In the genomic region with DNA sequence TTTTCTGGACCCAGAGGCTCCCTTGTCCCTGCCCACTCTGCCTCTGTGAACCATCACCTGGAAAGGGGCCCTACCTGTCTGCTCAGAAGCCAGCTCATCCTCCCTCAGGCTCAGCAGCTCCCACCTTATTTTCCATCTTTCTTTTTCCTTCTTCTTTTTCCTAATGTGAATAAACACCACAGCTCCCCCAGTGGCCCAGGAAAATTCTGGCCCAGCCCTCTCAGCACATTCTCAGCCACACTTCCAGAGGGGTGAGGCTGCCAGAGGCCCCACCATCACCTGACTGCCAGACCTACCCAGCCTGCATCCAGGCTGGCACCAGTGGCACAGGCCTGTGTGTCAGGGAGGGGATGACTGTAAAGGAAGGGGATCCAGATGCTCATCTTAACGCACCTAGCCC, we compare ENCODE assay signal across 17 cellular contexts. TPM values are rescaled to one million over a fixed set of nuclear protein-coding genes. Genes with fewer than 3 reads are reported as not detected.
DNase-seq lines count a peak whose midpoint lies in the region; ATAC-seq, FAIRE-seq and TF ChIP-seq lines count a peak whose summit lies in the region.
"Had no signal": no experiment of that assay in that cellular context is flagged by ENCODE, and none has a peak within 500 bp of the region (broad histone marks: within the 10 kb centered on the region; RNA-seq: fewer than 3 reads in every experiment).

No MANE protein-coding gene starts in this region.

- POLR2A ChIA-PET in A673 (lab: Charles Lee; ENCODE audit: low non-redundant PET): interaction anchor here (0.6 kb wide), 1 partner anchor 399 kb away, joined by 3 read pairs; no protein-coding TSS in a partner anchor
- POLR2A ChIA-PET in K562 (lab: Yijun Ruan, JAX): no interaction called here

- H3K4me3 ChIP-seq in A673 (ENCODE audit: low read depth, low read length, poor library complexity, severe bottlenecking) (no peak overlapping the region), HFF-Myc (replicated peaks; ENCODE audit: low read depth, low read length) (no peak overlapping the region), K562 (no peak overlapping the region), kidney epithelial cell (ENCODE audit: low read depth, low read length) (no peak overlapping the region), lower leg skin (ENCODE audit: low read depth, poor library complexity, severe bottlenecking) (no peak overlapping the region)
- H3K4me3 ChIP-seq: pancreas had no signal

- intact Hi-C loops in A673 (cut with micrococcal nuclease; ENCODE audit: unreplicated experiment) (no loop called here), K562 (cut with micrococcal nuclease) (no loop called here), lower leg skin (cut with DNase I; ENCODE audit: low total_unique reads) (no loop called here), left colon (cut with DNase I, micrococcal nuclease) (no loop called here)

- no peak for FAIRE-seq in K562 (lab: Jason Lieb, UNC)
- FAIRE-seq: pancreas had no signal

- H3K27ac ChIP-seq in A673 (ENCODE audit: low read depth, low read length, poor library complexity, severe bottlenecking) (no peak overlapping the region), K562 (ENCODE audit: extremely low read depth, low read depth, low read length) (no peak overlapping the region)
- H3K27ac ChIP-seq: C4-2B, pancreas had no signal

- ATAC-seq in K562 (peak; percentile 51; the same call in 1 of the 3 replicates), esophagus mucosa (no peak), left colon (no peak)
- ATAC-seq: pancreas had no signal

- no TSS peak for BruUV-seq in A673 (replicated peaks; lab: Mats Ljungman, UMichigan)
- no TSS peak for BruUV-seq in K562 (replicated peaks; lab: Mats Ljungman, UMichigan)

- no peak for TF ChIP-seq RAD21 in K562 (CRISPR knock-in tag; conservative IDR thresholded peaks at IDR 0.05 in 1 of 2, IDR thresholded peaks at IDR 0.05 in 1 of 2)

- H4K20me1 ChIP-seq in K562 (replicated peaks; ENCODE audit: control insufficient read depth, insufficient read depth, low read length): no peaks in the 10 kb centered on the region; the same call in 1 of the 2 replicates

- 0% methylated on average over 1 of the region's 1 CpG for WGBS in K562 (ENCODE audit: insufficient coverage, low coverage, missing lambda C conversion rate)
- WGBS in lower leg skin, 2 donors: 65 to 77% methylated on average over 1 of the region's 1 CpG

- no peak for TF ChIP-seq EP300 in K562 (IDR thresholded peaks at IDR 0.05; ENCODE audit: low read length)

- H3K9me1 ChIP-seq in K562 (ENCODE audit: control insufficient read depth, insufficient read depth, low read length): no peaks in the 10 kb centered on the region

- H3K27me3 ChIP-seq in A673 (replicated peaks; ENCODE audit: insufficient read depth, low read depth, low read length, poor library complexity): no peaks in the 10 kb centered on the region
- peaks cover 0 to 48% of the 10 kb centered on the region in 2 experiments; a peak in 3 of 5 replicates for H3K27me3 ChIP-seq in K562 (ENCODE audit: control insufficient read depth in 2 of 2, insufficient read depth in 2 of 2, low read length in 2 of 2)
- no peaks in the 10 kb centered on the region for H3K27me3 ChIP-seq in kidney epithelial cell (ENCODE audit: control insufficient read depth, insufficient read depth, low read length)
- H3K27me3 ChIP-seq: pancreas had no signal

- DNase-seq in A673 (ENCODE audit: low spot score): no peak
- DNase-seq in HFF-Myc (ENCODE audit: extremely low read depth, low read depth): no peak
- DNase-seq in K562 (ENCODE audit: extremely low read depth in 1 of 4, low spot score in 3 of 4): no peak
- no peak for DNase-seq in kidney epithelial cell (ENCODE audit: low read depth)
- DNase-seq in lower leg skin (ENCODE audit: low spot score in 2 of 2): no peak
- DNase-seq in NCI-H1092 (lab: John Stamatoyannopoulos, UW): no peak
- no peak for DNase-seq in left colon
- DNase-seq: activated naive CD8-positive, alpha-beta T cell treated with anti-CD3 and anti-CD28 coated beads for 36 hours; dermis blood vessel endothelial cell; GDM1; pancreas; stimulated activated naive CD4-positive, alpha-beta T cell had no signal

- H3K4me1 ChIP-seq in A673 (ENCODE audit: insufficient read depth, low read length, poor library complexity, severe bottlenecking) (peaks cover 14% of the 10 kb centered on the region), K562 (replicated peaks in 1 of 2; ENCODE audit: control insufficient read depth in 2 of 2, insufficient read depth in 2 of 2, low read length in 2 of 2) (peaks cover 0 to 6% of the 10 kb centered on the region in 2 experiments; a peak in 2 of 5 replicates)
- H3K4me1 ChIP-seq: pancreas had no signal

- H2AFZ ChIP-seq in K562 (ENCODE audit: low read depth, low read length): no peak overlapping the region

- H3K36me3 ChIP-seq in A673 (ENCODE audit: insufficient read depth, low read length, poor library complexity, severe bottlenecking): no peaks in the 10 kb centered on the region
- no peaks in the 10 kb centered on the region for H3K36me3 ChIP-seq in K562 (ENCODE audit: control insufficient read depth, insufficient read depth, low read length)
- H3K36me3 ChIP-seq in kidney epithelial cell (ENCODE audit: control insufficient read depth, insufficient read depth, low read length): no peaks in the 10 kb centered on the region
- H3K36me3 ChIP-seq: pancreas had no signal

- TF ChIP-seq CTCF in A673 (conservative IDR thresholded peaks at IDR 0.05; ENCODE audit: low read depth, low read length): peak; percentile 39
- peak; percentile 32 for TF ChIP-seq CTCF in HFF-Myc (IDR thresholded peaks at IDR 0.05; ENCODE audit: low read depth, low read length, missing control alignments)
- TF ChIP-seq CTCF in K562 (IDR thresholded peaks at IDR 0.05 in 2 of 3, conservative IDR thresholded peaks at IDR 0.05 in 1 of 3; ENCODE audit: insufficient read depth in 2 of 3, low read depth in 1 of 3, low read length in 3 of 3): peak in 1 of 3 experiments; percentile 31; a peak in 1 of 6 replicates
- peak; percentile 23 for TF ChIP-seq CTCF in kidney epithelial cell (IDR thresholded peaks at IDR 0.05; ENCODE audit: insufficient read depth, low read length, poor library complexity, severe bottlenecking)
- TF ChIP-seq CTCF in lower leg skin (IDR thresholded peaks at IDR 0.05): no peak

- no peak overlapping the region for H3K4me2 ChIP-seq in K562 (ENCODE audit: insufficient read depth, low read length)

- no peak for TF ChIP-seq POLR2A in K562 (conservative IDR thresholded peaks at IDR 0.05)
- no peak for TF ChIP-seq POLR2A in lower leg skin (IDR thresholded peaks at IDR 0.05)

- CTCF ChIA-PET in A673 (lab: Charles Lee) (no interaction called here), K562 (lab: Yijun Ruan, JAX; ENCODE audit: low intra/inter-chr PET ratio) (no interaction called here)

- peak overlapping the region in 1 of 2 experiments; percentile 17; a peak in 2 of 4 replicates for H3K9ac ChIP-seq in K562 (ENCODE audit: insufficient read depth in 1 of 2, low read depth in 2 of 2, low read length in 2 of 2)

- H3K9me3 ChIP-seq in A673 (ENCODE audit: low read depth, low read length, poor library complexity, severe bottlenecking) (no peaks in the 10 kb centered on the region), K562 (replicated peaks; ENCODE audit: control insufficient read depth, insufficient read depth, low read depth, low read length) (no peaks in the 10 kb centered on the region)
- H3K9me3 ChIP-seq: pancreas had no signal

- no peaks in the 10 kb centered on the region for H3K79me2 ChIP-seq in K562 (ENCODE audit: control insufficient read depth, insufficient read depth, low read length)

- in situ Hi-C loops in K562 (cut with MboI): no loop called here

RNA-seq across cellular contexts. Expression of gene ZFHX2, which starts 23.0 kb away (rescaled TPM):
- total RNA-seq in A673 (2021) (4.8 and 5.8 TPM in 2 replicates), K562 (2014; rRNA removed) (0.29 TPM in 1 of 2 replicates, not detected in the other), K562 (2014; rRNA removed; fragmentation: Illumina TruSeq; extraction: Trizol) (0.10 and 0.11 TPM in 2 replicates), K562 (2015; rRNA removed; fragmentation: Illumina TruSeq; extraction: Trizol) (0.11 TPM in 2 replicates), K562 (2021) (0.11 and 0.22 TPM in 2 replicates), kidney epithelial cell (2.3 and 2.6 TPM in 2 replicates), lower leg skin (under 1 TPM; 0.19 to 0.49 (median 0.27) TPM), esophagus mucosa (0.44 TPM), left colon (1 to 10 TPM in 1 of 2 donors, under 1 TPM in 1; 0.49 to 1.9 TPM)
- total RNA-seq in K562 (2011; cell fraction: chromatin; rRNA removed; ENCODE audit: low replicate concordance): 0.76 and 1.5 TPM in 2 replicates
- total RNA-seq in K562 (2011; cell fraction: nucleolus; rRNA removed): 0.26 and 0.67 TPM in 2 replicates
- total RNA-seq in K562 (2011; cell fraction: nucleoplasm; rRNA removed): 0.15 and 0.23 TPM in 2 replicates
- polyA plus RNA-seq in K562 (2011; rRNA removed) (0.06 and 0.16 TPM in 2 replicates), K562 (2014; fragmentation: Illumina TruSeq; extraction: Trizol) (0.03 and 0.09 TPM in 2 replicates), K562 (2014; fragmentation: Nextera tagmentation; extraction: Ambion mirVana) (not detected), K562 (2014; rRNA removed) (0.01 TPM in 1 of 2 replicates, not detected in the other)
- under 0.01 and 0.04 TPM in 2 replicates for polyA plus RNA-seq in K562 (2011; cell fraction: cytosol; rRNA removed)
- 0.20 and 0.50 TPM in 2 replicates for polyA plus RNA-seq in K562 (2011; cell fraction: nucleus; rRNA removed)
- polyA plus RNA-seq in K562 (2012): 0.06 and 0.07 TPM in 2 replicates
- polyA minus RNA-seq in K562 (2011; rRNA and poly(A)+ RNA removed): 0.15 and 0.18 TPM in 2 replicates
- polyA minus RNA-seq in K562 (2011; cell fraction: cytosol; rRNA and poly(A)+ RNA removed): not detected in 2 replicates
- polyA minus RNA-seq in K562 (2011; cell fraction: nucleus; rRNA and poly(A)+ RNA removed): 0.22 and 0.54 TPM in 2 replicates

RNA-seq across cellular contexts. Expression of gene THTPA, which starts 27.5 kb away (rescaled TPM):
- total RNA-seq in A673 (2021) (12.3 and 18.9 TPM in 2 replicates), K562 (2014; rRNA removed) (5.2 and 12.2 TPM in 2 replicates), K562 (2014; rRNA removed; fragmentation: Illumina TruSeq; extraction: Trizol) (2.2 and 2.4 TPM in 2 replicates), K562 (2015; rRNA removed; fragmentation: Illumina TruSeq; extraction: Trizol) (3.8 and 4.2 TPM in 2 replicates), K562 (2021) (6.3 and 8.7 TPM in 2 replicates), kidney epithelial cell (5.7 and 8.5 TPM in 2 replicates), lower leg skin (10 to 100 TPM in 3 of 4 donors, 1 to 10 TPM in 1; 2.8 to 10.9 (median 10.7) TPM), esophagus mucosa (7.6 TPM), left colon (10 to 100 TPM; 15.7 to 16.6 TPM)
- 2.6 and 8.1 TPM in 2 replicates for total RNA-seq in K562 (2011; cell fraction: chromatin; rRNA removed; ENCODE audit: low replicate concordance)
- 5.2 and 7.1 TPM in 2 replicates for total RNA-seq in K562 (2011; cell fraction: nucleolus; rRNA removed)
- 5.2 and 5.4 TPM in 2 replicates for total RNA-seq in K562 (2011; cell fraction: nucleoplasm; rRNA removed)
- polyA plus RNA-seq in K562 (2011; rRNA removed) (2.2 and 3.8 TPM in 2 replicates), K562 (2014; fragmentation: Illumina TruSeq; extraction: Trizol) (6.8 and 8.4 TPM in 2 replicates), K562 (2014; fragmentation: Nextera tagmentation; extraction: Ambion mirVana) (1 to 10 TPM; 6.4 to 6.5 TPM), K562 (2014; rRNA removed) (5.1 and 9.4 TPM in 2 replicates)
- 2.4 and 7.1 TPM in 2 replicates for polyA plus RNA-seq in K562 (2011; cell fraction: cytosol; rRNA removed)
- polyA plus RNA-seq in K562 (2011; cell fraction: nucleus; rRNA removed): 2.2 and 7.9 TPM in 2 replicates
- 5.6 and 7.4 TPM in 2 replicates for polyA plus RNA-seq in K562 (2012)
- polyA minus RNA-seq in K562 (2011; rRNA and poly(A)+ RNA removed): 2.5 and 3.2 TPM in 2 replicates
- polyA minus RNA-seq in K562 (2011; cell fraction: cytosol; rRNA and poly(A)+ RNA removed): 2.7 and 2.9 TPM in 2 replicates
- 2.4 and 2.8 TPM in 2 replicates for polyA minus RNA-seq in K562 (2011; cell fraction: nucleus; rRNA and poly(A)+ RNA removed)

RNA-seq across cellular contexts. Expression of gene AP1G2, which starts 39.0 kb away (rescaled TPM):
- total RNA-seq in A673 (2021) (26.0 and 40.1 TPM in 2 replicates), K562 (2014; rRNA removed) (19.1 and 25.8 TPM in 2 replicates), K562 (2014; rRNA removed; fragmentation: Illumina TruSeq; extraction: Trizol) (12.2 and 19.8 TPM in 2 replicates), K562 (2015; rRNA removed; fragmentation: Illumina TruSeq; extraction: Trizol) (27.7 and 31.9 TPM in 2 replicates), K562 (2021) (51.9 and 58.1 TPM in 2 replicates), kidney epithelial cell (93.2 and 93.4 TPM in 2 replicates), lower leg skin (100 to 1,000 TPM; 113 to 206 (median 141) TPM), esophagus mucosa (81.3 TPM), left colon (100 to 1,000 TPM; 159 to 174 TPM)
- total RNA-seq in K562 (2011; cell fraction: chromatin; rRNA removed; ENCODE audit: low replicate concordance): 396 and 1,008 TPM in 2 replicates
- total RNA-seq in K562 (2011; cell fraction: nucleolus; rRNA removed): 461 and 463 TPM in 2 replicates
- 346 and 364 TPM in 2 replicates for total RNA-seq in K562 (2011; cell fraction: nucleoplasm; rRNA removed)
- polyA plus RNA-seq in K562 (2011; rRNA removed) (65.3 and 135 TPM in 2 replicates), K562 (2014; fragmentation: Illumina TruSeq; extraction: Trizol) (41.3 and 56.2 TPM in 2 replicates), K562 (2014; fragmentation: Nextera tagmentation; extraction: Ambion mirVana) (10 to 100 TPM; 22.9 to 33.3 TPM), K562 (2014; rRNA removed) (73.4 and 83.5 TPM in 2 replicates)
- polyA plus RNA-seq in K562 (2011; cell fraction: cytosol; rRNA removed): 61.3 and 70.5 TPM in 2 replicates
- 934 and 1,029 TPM in 2 replicates for polyA plus RNA-seq in K562 (2011; cell fraction: nucleus; rRNA removed)
- polyA plus RNA-seq in K562 (2012): 53.3 and 105 TPM in 2 replicates
- polyA minus RNA-seq in K562 (2011; rRNA and poly(A)+ RNA removed): 35.0 and 46.6 TPM in 2 replicates
- 23.4 and 34.6 TPM in 2 replicates for polyA minus RNA-seq in K562 (2011; cell fraction: cytosol; rRNA and poly(A)+ RNA removed)
- polyA minus RNA-seq in K562 (2011; cell fraction: nucleus; rRNA and poly(A)+ RNA removed): 142 and 191 TPM in 2 replicates

RNA-seq across cellular contexts. Expression of gene JPH4, which starts 50.0 kb away (rescaled TPM):
- total RNA-seq in A673 (2021) (0.22 TPM in 1 of 2 replicates, not detected in the other), K562 (2014; rRNA removed) (0.04 TPM in 1 of 2 replicates, not detected in the other), K562 (2014; rRNA removed; fragmentation: Illumina TruSeq; extraction: Trizol) (not detected in 2 replicates), K562 (2015; rRNA removed; fragmentation: Illumina TruSeq; extraction: Trizol) (0.04 TPM in 1 of 2 replicates, not detected in the other), K562 (2021) (0.13 TPM in 2 replicates), kidney epithelial cell (1.0 and 1.1 TPM in 2 replicates), lower leg skin (1 to 10 TPM in 3 of 4 donors, under 1 TPM in 1; 0.34 to 3.6 (median 1.4) TPM), esophagus mucosa (0.04 TPM), left colon (under 1 TPM; 0.21 to 0.84 TPM)
- total RNA-seq in K562 (2011; cell fraction: chromatin; rRNA removed; ENCODE audit: low replicate concordance): not detected in 2 replicates
- total RNA-seq in K562 (2011; cell fraction: nucleolus; rRNA removed): not detected in 2 replicates
- total RNA-seq in K562 (2011; cell fraction: nucleoplasm; rRNA removed): 0.23 TPM in 1 of 2 replicates, not detected in the other
- polyA plus RNA-seq in K562 (2011; rRNA removed) (not detected in 2 replicates), K562 (2014; fragmentation: Illumina TruSeq; extraction: Trizol) (0.04 and 0.07 TPM in 2 replicates), K562 (2014; fragmentation: Nextera tagmentation; extraction: Ambion mirVana) (under 1 TPM in 1 of 2 experiments, not detected in 1; 0.06 TPM), K562 (2014; rRNA removed) (0.07 TPM in 1 of 2 replicates, not detected in the other)
- 0.01 TPM in 1 of 2 replicates, not detected in the other for polyA plus RNA-seq in K562 (2011; cell fraction: cytosol; rRNA removed)
- polyA plus RNA-seq in K562 (2011; cell fraction: nucleus; rRNA removed): 0.07 TPM in 1 of 2 replicates, not detected in the other
- 0.12 and 0.24 TPM in 2 replicates for polyA plus RNA-seq in K562 (2012)
- not detected in 2 replicates for polyA minus RNA-seq in K562 (2011; rRNA and poly(A)+ RNA removed)
- not detected in 2 replicates for polyA minus RNA-seq in K562 (2011; cell fraction: cytosol; rRNA and poly(A)+ RNA removed)
- not detected in 2 replicates for polyA minus RNA-seq in K562 (2011; cell fraction: nucleus; rRNA and poly(A)+ RNA removed)
- total RNA-seq: dermis blood vessel endothelial cell; glomerular endothelial cell; LHCN-M2; T-helper 2 cell treated with Interferon-gamma antibody and Interleukin-4, amounts not matched to agents 100 ng/mL and 5 ng/mL, for 36 hours had no signal

RNA-seq across cellular contexts. Expression of gene NGDN, which starts 59.1 kb away (rescaled TPM):
- total RNA-seq in A673 (2021) (59.9 and 71.2 TPM in 2 replicates), K562 (2014; rRNA removed) (55.1 and 65.3 TPM in 2 replicates), K562 (2014; rRNA removed; fragmentation: Illumina TruSeq; extraction: Trizol) (85.2 and 95.2 TPM in 2 replicates), K562 (2015; rRNA removed; fragmentation: Illumina TruSeq; extraction: Trizol) (73.1 and 74.9 TPM in 2 replicates), K562 (2021) (41.6 and 42.9 TPM in 2 replicates), kidney epithelial cell (43.4 and 48.1 TPM in 2 replicates), lower leg skin (10 to 100 TPM; 34.0 to 41.7 (median 37.3) TPM), esophagus mucosa (20.4 TPM), left colon (10 to 100 TPM; 22.2 to 24.1 TPM)
- 93.2 and 127 TPM in 2 replicates for total RNA-seq in K562 (2011; cell fraction: chromatin; rRNA removed; ENCODE audit: low replicate concordance)
- 59.3 and 59.7 TPM in 2 replicates for total RNA-seq in K562 (2011; cell fraction: nucleolus; rRNA removed)
- total RNA-seq in K562 (2011; cell fraction: nucleoplasm; rRNA removed): 71.3 and 86.8 TPM in 2 replicates
- polyA plus RNA-seq in K562 (2011; rRNA removed) (62.2 and 82.6 TPM in 2 replicates), K562 (2014; fragmentation: Illumina TruSeq; extraction: Trizol) (71.9 and 74.0 TPM in 2 replicates), K562 (2014; fragmentation: Nextera tagmentation; extraction: Ambion mirVana) (100 to 1,000 TPM; 165 to 195 TPM), K562 (2014; rRNA removed) (73.5 and 82.4 TPM in 2 replicates)
- polyA plus RNA-seq in K562 (2011; cell fraction: cytosol; rRNA removed): 21.4 and 31.5 TPM in 2 replicates
- polyA plus RNA-seq in K562 (2011; cell fraction: nucleus; rRNA removed): 51.2 and 90.7 TPM in 2 replicates
- 30.7 and 63.7 TPM in 2 replicates for polyA plus RNA-seq in K562 (2012)
- 59.7 and 68.6 TPM in 2 replicates for polyA minus RNA-seq in K562 (2011; rRNA and poly(A)+ RNA removed)
- 23.7 and 25.8 TPM in 2 replicates for polyA minus RNA-seq in K562 (2011; cell fraction: cytosol; rRNA and poly(A)+ RNA removed)
- polyA minus RNA-seq in K562 (2011; cell fraction: nucleus; rRNA and poly(A)+ RNA removed): 26.7 and 45.9 TPM in 2 replicates

Comparison
In these comparisons a context has a peak if more than half of its experiments do, and no peak if none do; other contexts are left out.
1. CTCF ChIP-seq: peak in A673 (single experiment), HFF-Myc (single experiment) and kidney epithelial cell (single experiment); none in lower leg skin (0 of 3).